Comparison of ENCODE assay signal across 15 cellular contexts in genomic region chr10:77297370-77297692, GRCh38.
DNase-seq lines count a peak whose midpoint lies in the region; ATAC-seq and TF ChIP-seq lines count a peak whose summit lies in the region.
"Had no signal": no experiment of that assay in that cellular context is flagged by ENCODE, and none has a peak within 500 bp of the region (broad histone marks: within the 10 kb centered on the region; RNA-seq: fewer than 3 reads in every experiment).

No MANE protein-coding gene starts in this region.

- no peak overlapping the region for H2BK15ac ChIP-seq in neuronal stem cell (ENCODE audit: low read length)

- no peak overlapping the region for H4K8ac ChIP-seq in neuronal stem cell (ENCODE audit: low read depth, low read length)

- DNase-seq in MCF 10A (ENCODE audit: unreplicated experiment) (peak; percentile 20), breast epithelium (ENCODE audit: low spot score in 2 of 2) (no peak), RWPE1 (ENCODE audit: low spot score) (peak; percentile 55), foreskin fibroblast (peak; percentile 46 to 64), uterus (peak in 1 of 2 donors; percentile 40), upper lobe of right lung (no peak), neuronal stem cell (ENCODE audit: low spot score) (no peak)
- DNase-seq: activated B cell treated with CpG ODN at 0.5 μM for 24 hours; activated naive CD8-positive, alpha-beta T cell treated with anti-CD3 and anti-CD28 coated beads, Interleukin-2, amount 10 ng/mL, durations not matched to agents 7 days and 5 days; NCI-H2107; trophoblast cell had no signal

- no peak overlapping the region for H2AK5ac ChIP-seq in neuronal stem cell (ENCODE audit: low read depth, low read length)

- TF ChIP-seq CTCF in MCF 10A (IDR thresholded peaks at IDR 0.05; ENCODE audit: unreplicated experiment), result no peak
- TF ChIP-seq CTCF in breast epithelium (IDR thresholded peaks at IDR 0.05), result no peak
- no peak for TF ChIP-seq CTCF in RWPE1 (conservative IDR thresholded peaks at IDR 0.05; ENCODE audit: low read depth)
- TF ChIP-seq CTCF in foreskin fibroblast (IDR thresholded peaks at IDR 0.05; ENCODE audit: low read depth, low read length), result no peak
- TF ChIP-seq CTCF in uterus (IDR thresholded peaks at IDR 0.05), result no peak
- no peak for TF ChIP-seq CTCF in upper lobe of right lung (IDR thresholded peaks at IDR 0.05)

- no peaks in the 10 kb centered on the region for H3K4me1 ChIP-seq in breast epithelium
- no peaks in the 10 kb centered on the region for H3K4me1 ChIP-seq in uterus
- no peaks in the 10 kb centered on the region for H3K4me1 ChIP-seq in upper lobe of right lung
- H3K4me1 ChIP-seq in neuronal stem cell (ENCODE audit: control insufficient read depth in 2 of 2, insufficient read depth in 1 of 2, low read depth in 1 of 2, low read length in 2 of 2), result peaks cover 0 to 7% of the 10 kb centered on the region in 2 donors

- H3K9me3 Mint-ChIP-seq in MCF 10A (ENCODE audit: unreplicated experiment), result no peaks in the 10 kb centered on the region

- no peak overlapping the region for H3K9ac ChIP-seq in neuronal stem cell (ENCODE audit: low read depth, low read length, poor library complexity)

- H2AFZ ChIP-seq in neuronal stem cell (ENCODE audit: low read length), result no peak overlapping the region

- H2BK5ac ChIP-seq in neuronal stem cell (ENCODE audit: low read length), result no peak overlapping the region

- no peak overlapping the region for H2BK120ac ChIP-seq in neuronal stem cell (ENCODE audit: low read depth, low read length)

- BruUV-seq in MCF 10A (replicated peaks; lab: Mats Ljungman, UMichigan), result no TSS peak

- H3K27ac ChIP-seq in breast epithelium (no peak overlapping the region), RWPE1 (no peak overlapping the region), uterus (peak overlapping the region; percentile 4 to 51), upper lobe of right lung (no peak overlapping the region), neuronal stem cell (replicated peaks; ENCODE audit: low read length) (no peak overlapping the region)
- H3K27ac ChIP-seq: coronary artery, esophagus muscularis mucosa had no signal

- peaks cover 28% of the 10 kb centered on the region for H3K4me1 Mint-ChIP-seq in MCF 10A (ENCODE audit: insufficient read depth, unreplicated experiment)
- H3K4me1 Mint-ChIP-seq: activated naive CD8-positive, alpha-beta T cell treated with anti-CD3 and anti-CD28 coated beads, Interleukin-2, amount 10 ng/mL, durations not matched to agents 7 days and 5 days had no signal

- H3K4me3 ChIP-seq in breast epithelium, result no peak overlapping the region
- no peak overlapping the region for H3K4me3 ChIP-seq in foreskin fibroblast (ENCODE audit: low read depth in 1 of 2, low read length in 2 of 2)
- no peak overlapping the region for H3K4me3 ChIP-seq in uterus
- no peak overlapping the region for H3K4me3 ChIP-seq in upper lobe of right lung
- no peak overlapping the region for H3K4me3 ChIP-seq in neuronal stem cell (ENCODE audit: low read length in 2 of 2)
- H3K4me3 ChIP-seq: coronary artery, esophagus muscularis mucosa had no signal

- no peaks in the 10 kb centered on the region for H3K27me3 Mint-ChIP-seq in MCF 10A (ENCODE audit: insufficient read depth, unreplicated experiment)

- H3K36me3 ChIP-seq in breast epithelium, result no peaks in the 10 kb centered on the region
- H3K36me3 ChIP-seq in uterus, result no peaks in the 10 kb centered on the region
- no peaks in the 10 kb centered on the region for H3K36me3 ChIP-seq in upper lobe of right lung
- no peaks in the 10 kb centered on the region for H3K36me3 ChIP-seq in neuronal stem cell (replicated peaks in 1 of 2; ENCODE audit: control insufficient read depth in 2 of 2, insufficient read depth in 2 of 2, low read length in 2 of 2)
- H3K36me3 ChIP-seq: esophagus muscularis mucosa had no signal

- H3K9me3 ChIP-seq in breast epithelium, result no peaks in the 10 kb centered on the region
- H3K9me3 ChIP-seq in uterus, result no peaks in the 10 kb centered on the region
- no peaks in the 10 kb centered on the region for H3K9me3 ChIP-seq in upper lobe of right lung
- H3K9me3 ChIP-seq in neuronal stem cell (replicated peaks in 1 of 2; ENCODE audit: control insufficient read depth in 2 of 2, insufficient read depth in 1 of 2, low read depth in 1 of 2, low read length in 2 of 2), result no peaks in the 10 kb centered on the region
- H3K9me3 ChIP-seq: esophagus muscularis mucosa had no signal

- no peak overlapping the region for H3K18ac ChIP-seq in neuronal stem cell (ENCODE audit: low read length)

- no peak overlapping the region for H3K14ac ChIP-seq in neuronal stem cell (ENCODE audit: low read length)

- no peaks in the 10 kb centered on the region for H3K36me3 Mint-ChIP-seq in MCF 10A (ENCODE audit: insufficient read depth, unreplicated experiment)

- H2BK12ac ChIP-seq in neuronal stem cell (ENCODE audit: low read length), result no peak overlapping the region

- POLR2A ChIA-PET in MCF 10A (lab: Yijun Ruan, JAX), result no interaction called here
- POLR2A ChIA-PET in RWPE1 (lab: Yijun Ruan, JAX; ENCODE audit: low non-redundant PET), result no interaction called here

- H3K23ac ChIP-seq in neuronal stem cell (ENCODE audit: low read depth, low read length, poor library complexity), result no peak overlapping the region

- no peak overlapping the region for H3K4me3 Mint-ChIP-seq in MCF 10A (ENCODE audit: unreplicated experiment)
- H3K4me3 Mint-ChIP-seq: activated B cell treated with CpG ODN at 0.5 μM for 24 hours; activated naive CD8-positive, alpha-beta T cell treated with anti-CD3 and anti-CD28 coated beads, Interleukin-2, amount 10 ng/mL, durations not matched to agents 7 days and 5 days had no signal

- WGBS in neuronal stem cell (ENCODE audit: extremely low coverage in 2 of 2, insufficient read length in 2 of 2, insufficient replicate concordance in 1 of 2), 2 donors, result no CpG with 5 or more reads among the region's 5 CpGs

- H3K27ac Mint-ChIP-seq in MCF 10A (ENCODE audit: low read depth, unreplicated experiment), result no peak overlapping the region
- H3K27ac Mint-ChIP-seq: activated B cell treated with CpG ODN at 0.5 μM for 24 hours; activated naive CD8-positive, alpha-beta T cell treated with anti-CD3 and anti-CD28 coated beads, Interleukin-2, amount 10 ng/mL, durations not matched to agents 7 days and 5 days; progenitor cell of endocrine pancreas had no signal

- H3K27me3 ChIP-seq in breast epithelium (no peaks in the 10 kb centered on the region), uterus (no peaks in the 10 kb centered on the region), upper lobe of right lung (no peaks in the 10 kb centered on the region), neuronal stem cell (ENCODE audit: control insufficient read depth in 3 of 3, insufficient read depth in 3 of 3, low read depth in 1 of 3, low read length in 3 of 3) (no peaks in the 10 kb centered on the region)
- H3K27me3 ChIP-seq: esophagus muscularis mucosa had no signal

- no peak overlapping the region for H4K91ac ChIP-seq in neuronal stem cell (ENCODE audit: low read depth, low read length, poor library complexity)

- TF ChIP-seq POLR2A in breast epithelium (IDR thresholded peaks at IDR 0.05), result no peak
- TF ChIP-seq POLR2A in uterus (IDR thresholded peaks at IDR 0.05), result no peak

- intact Hi-C loops in MCF 10A (cut with micrococcal nuclease) (no loop called here), breast epithelium (cut with DNase I; ENCODE audit: low total_unique reads) (no loop called here), uterus (cut with DNase I; ENCODE audit: low total_unique reads) (no loop called here), upper lobe of right lung (cut with DNase I) (no loop called here)

- ATAC-seq in upper lobe of right lung (no peak), GM21529 (IDR thresholded peaks at IDR 0.05; ENCODE audit: unreplicated experiment) (no peak)

- H3K4me2 ChIP-seq in neuronal stem cell (ENCODE audit: insufficient read depth, low read length, poor library complexity, severe bottlenecking), result no peak overlapping the region

- no peaks in the 10 kb centered on the region for H3K79me1 ChIP-seq in neuronal stem cell (ENCODE audit: low read depth, low read length)

- no peak overlapping the region for H3K4ac ChIP-seq in neuronal stem cell (ENCODE audit: low read length)

- CTCF ChIA-PET in MCF 10A (lab: Yijun Ruan, JAX), result interaction anchor here (0.7 kb wide), 1 partner anchor 415 kb away, joined by 3 read pairs; no protein-coding TSS in a partner anchor
- CTCF ChIA-PET in RWPE1 (lab: Yijun Ruan, JAX), result interaction anchor here (0.5 to 0.9 kb wide), 2 partner anchors 9 to 18 kb away, joined by 3 read pairs; no protein-coding TSS in a partner anchor

Comparison
In these comparisons a context has a peak if more than half of its experiments do, and no peak if none do; other contexts are left out.
1. DNase-seq: peak in MCF 10A (single experiment), RWPE1 (single experiment) and foreskin fibroblast (2 of 2); none in breast epithelium (0 of 2), upper lobe of right lung (single experiment) and neuronal stem cell (single experiment).
2. H3K27ac ChIP-seq: peak in uterus (2 of 2); none in breast epithelium (0 of 2), RWPE1 (single experiment), upper lobe of right lung (single experiment) and neuronal stem cell (single experiment).